Comparison of ENCODE assay signal across 15 cellular contexts in the genomic region with DNA sequence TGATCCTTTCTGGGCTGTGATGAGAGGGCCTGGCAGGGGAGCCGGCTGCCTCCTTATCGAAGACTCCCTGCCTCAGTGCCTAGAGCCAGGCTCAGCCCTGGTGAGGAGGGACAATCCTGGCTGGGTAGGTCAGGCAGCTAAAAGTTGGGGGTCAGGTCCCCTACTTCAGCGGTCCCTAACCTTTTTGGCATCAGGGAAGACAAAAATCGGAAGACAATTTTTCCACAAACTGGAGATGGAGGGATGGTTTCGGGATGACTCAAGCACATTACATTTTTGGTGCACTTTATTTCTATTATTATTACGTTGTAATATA. TPM values are rescaled to one million over a fixed set of nuclear protein-coding genes. Genes with fewer than 3 reads are reported as not detected.
DNase-seq lines count a peak whose midpoint lies in the region; ATAC-seq and TF ChIP-seq lines count a peak whose summit lies in the region.
"Had no signal": no experiment of that assay in that cellular context is flagged by ENCODE, and none has a peak within 500 bp of the region (broad histone marks: within the 10 kb centered on the region; RNA-seq: fewer than 3 reads in every experiment).

No MANE protein-coding gene starts in this region.

- H3K27ac ChIP-seq in left ventricle myocardium inferior (replicated peaks), result peak overlapping the region; percentile 92
- H3K27ac ChIP-seq in ovary, result peak overlapping the region; percentile 57 to 63
- peak overlapping the region; percentile 87 for H3K27ac ChIP-seq in upper lobe of right lung
- no peak overlapping the region for H3K27ac ChIP-seq in GM23338 (ENCODE audit: low read depth)

- TF ChIP-seq POLR2A in ovary (IDR thresholded peaks at IDR 0.05), result no peak

- H3K27me3 Mint-ChIP-seq in activated naive CD4-positive, alpha-beta T cell treated with anti-CD3 and anti-CD28 coated beads, Interleukin-2, amount 10 ng/mL, durations not matched to agents 7 days and 5 days, result no peaks in the 10 kb centered on the region
- H3K27me3 Mint-ChIP-seq in GM23338 (ENCODE audit: insufficient read depth, low read depth, poor library complexity), result peaks cover 6% of the 10 kb centered on the region
- H3K27me3 Mint-ChIP-seq: effector memory CD8-positive, alpha-beta T cell had no signal

- CTCF ChIA-PET in activated naive CD4-positive, alpha-beta T cell treated with anti-CD3 and anti-CD28 coated beads, Interleukin-2, amount 10 ng/mL, durations not matched to agents 7 days and 5 days (lab: Charles Lee), result no interaction called here

- H3K36me3 Mint-ChIP-seq in activated naive CD4-positive, alpha-beta T cell treated with anti-CD3 and anti-CD28 coated beads, Interleukin-2, amount 10 ng/mL, durations not matched to agents 7 days and 5 days, result no peaks in the 10 kb centered on the region
- H3K36me3 Mint-ChIP-seq in GM23338 (ENCODE audit: low read depth), result no peaks in the 10 kb centered on the region
- H3K36me3 Mint-ChIP-seq: activated naive CD8-positive, alpha-beta T cell treated with anti-CD3 and anti-CD28 coated beads, Interleukin-2, amount 10 ng/mL, durations not matched to agents 7 days and 5 days had no signal

- 70 to 88% (median 78%) methylated on average over 6 of the region's 6 CpGs for WGBS in ovary, 3 donors

- no peak overlapping the region for H3K4me2 ChIP-seq in GM23338

- no peak for TF ChIP-seq CTCF in left ventricle myocardium inferior (IDR thresholded peaks at IDR 0.05; ENCODE audit: borderline replicate concordance)
- TF ChIP-seq CTCF in ovary (IDR thresholded peaks at IDR 0.05), result no peak
- no peak for TF ChIP-seq CTCF in upper lobe of right lung (IDR thresholded peaks at IDR 0.05)
- no peak for TF ChIP-seq CTCF in GM23338 (conservative IDR thresholded peaks at IDR 0.05; ENCODE audit: low read depth in 2 of 2)

- H3K4me1 Mint-ChIP-seq in activated naive CD4-positive, alpha-beta T cell treated with anti-CD3 and anti-CD28 coated beads, Interleukin-2, amount 10 ng/mL, durations not matched to agents 7 days and 5 days, result no peaks in the 10 kb centered on the region
- H3K4me1 Mint-ChIP-seq in GM23338, result peaks cover 21% of the 10 kb centered on the region

- no peak overlapping the region for H3K4me3 Mint-ChIP-seq in activated naive CD4-positive, alpha-beta T cell treated with anti-CD3 and anti-CD28 coated beads, Interleukin-2, amount 10 ng/mL, durations not matched to agents 7 days and 5 days
- no peak overlapping the region for H3K4me3 Mint-ChIP-seq in GM23338
- H3K4me3 Mint-ChIP-seq: activated naive CD8-positive, alpha-beta T cell treated with anti-CD3 and anti-CD28 coated beads, Interleukin-2, amount 10 ng/mL, durations not matched to agents 7 days and 5 days; effector memory CD8-positive, alpha-beta T cell had no signal

- H3K27me3 ChIP-seq in left ventricle myocardium inferior (ENCODE audit: low read depth) (no peaks in the 10 kb centered on the region), ovary (no peaks in the 10 kb centered on the region), upper lobe of right lung (no peaks in the 10 kb centered on the region), GM23338 (ENCODE audit: insufficient read depth) (no peaks in the 10 kb centered on the region)

- no peaks in the 10 kb centered on the region for H3K9me3 ChIP-seq in left ventricle myocardium inferior (replicated peaks)
- no peaks in the 10 kb centered on the region for H3K9me3 ChIP-seq in ovary
- no peaks in the 10 kb centered on the region for H3K9me3 ChIP-seq in upper lobe of right lung
- H3K9me3 ChIP-seq: HAP-1 had no signal

- H3F3A ChIP-seq in GM23338 (replicated peaks; ENCODE audit: low read depth), result no peaks in the 10 kb centered on the region

- H3K36me3 ChIP-seq in left ventricle myocardium inferior (no peaks in the 10 kb centered on the region), ovary (no peaks in the 10 kb centered on the region), upper lobe of right lung (no peaks in the 10 kb centered on the region), GM23338 (ENCODE audit: insufficient read depth) (no peaks in the 10 kb centered on the region)
- H3K36me3 ChIP-seq: HAP-1 had no signal

- H3K4me1 ChIP-seq in left ventricle myocardium inferior (peaks cover 80% of the 10 kb centered on the region), ovary (ENCODE audit: insufficient read depth) (peaks cover 32% of the 10 kb centered on the region), upper lobe of right lung (peaks cover 70% of the 10 kb centered on the region), GM23338 (ENCODE audit: insufficient read depth) (no peaks in the 10 kb centered on the region; the same call in 1 of the 2 replicates)

- no peak for ATAC-seq in upper lobe of right lung
- ATAC-seq in GM21786 (IDR thresholded peaks at IDR 0.05; ENCODE audit: unreplicated experiment), result no peak
- no peak for ATAC-seq in GM23338
- ATAC-seq: effector memory CD8-positive, alpha-beta T cell; PC-3 had no signal

- H4K20me1 ChIP-seq in GM23338 (replicated peaks; ENCODE audit: insufficient read depth), result no peaks in the 10 kb centered on the region

- DNase-seq in activated naive CD4-positive, alpha-beta T cell treated with anti-CD3 and anti-CD28 coated beads, Interleukin-2, amount 10 ng/mL, durations not matched to agents 7 days and 5 days, result peak; percentile 3
- DNase-seq in activated naive CD4-positive, alpha-beta T cell treated with anti-CD3 and anti-CD28 coated beads, Interleukin-2, amount 50 U/mL, for 16 hours, result no peak
- DNase-seq in left ventricle myocardium inferior (no peak), ovary (peak in 3 of 5 donors; percentile 25 to 32 (median 27)), upper lobe of right lung (peak; percentile 15), GM23338 (ENCODE audit: low spot score) (no peak)
- DNase-seq in activated CD4-positive, alpha-beta T cell treated with anti-CD3 and anti-CD28 coated beads, Interleukin-2, amount 50 U/mL, for 1 hour, result no peak
- DNase-seq: 8988T; activated naive CD8-positive, alpha-beta T cell treated with anti-CD3 and anti-CD28 coated beads, Interleukin-2, amount 10 ng/mL, durations not matched to agents 7 days and 5 days; effector memory CD8-positive, alpha-beta T cell; Kasumi-1; PC-3; T-helper 2 cell had no signal

- no peaks in the 10 kb centered on the region for H3K79me2 ChIP-seq in GM23338 (replicated peaks; ENCODE audit: insufficient read depth)

- no peak overlapping the region for H2AFZ ChIP-seq in GM23338

- no peak for TF ChIP-seq EP300 in ovary (IDR thresholded peaks at IDR 0.05)

- intact Hi-C loops in left ventricle myocardium inferior (cut with micrococcal nuclease), result no loop called here
- intact Hi-C loops in ovary (cut with DNase I), result loop anchor here in 2 of 4 donors (5.0 to 10.0 kb wide), 2 partner anchors 143 to 151 kb away; a partner anchor contains a TSS
- intact Hi-C loops in upper lobe of right lung (cut with DNase I), result no loop called here

- no peaks in the 10 kb centered on the region for H3K9me3 Mint-ChIP-seq in activated naive CD4-positive, alpha-beta T cell treated with anti-CD3 and anti-CD28 coated beads, Interleukin-2, amount 10 ng/mL, durations not matched to agents 7 days and 5 days
- no peaks in the 10 kb centered on the region for H3K9me3 Mint-ChIP-seq in GM23338
- H3K9me3 Mint-ChIP-seq: activated naive CD8-positive, alpha-beta T cell treated with anti-CD3 and anti-CD28 coated beads, Interleukin-2, amount 10 ng/mL, durations not matched to agents 7 days and 5 days; effector memory CD8-positive, alpha-beta T cell had no signal

- H3K9me2 ChIP-seq in GM23338 (ENCODE audit: insufficient read depth), result no peaks in the 10 kb centered on the region

- no peak overlapping the region for H3K27ac Mint-ChIP-seq in activated naive CD4-positive, alpha-beta T cell treated with anti-CD3 and anti-CD28 coated beads, Interleukin-2, amount 10 ng/mL, durations not matched to agents 7 days and 5 days
- no peak overlapping the region for H3K27ac Mint-ChIP-seq in GM23338
- H3K27ac Mint-ChIP-seq: activated naive CD8-positive, alpha-beta T cell treated with anti-CD3 and anti-CD28 coated beads, Interleukin-2, amount 10 ng/mL, durations not matched to agents 7 days and 5 days had no signal

- H3K4me3 ChIP-seq in left ventricle myocardium inferior (no peak overlapping the region), ovary (no peak overlapping the region), upper lobe of right lung (no peak overlapping the region), GM23338 (no peak overlapping the region)
- H3K4me3 ChIP-seq: HAP-1 had no signal

TF ChIP-seq in GM23338, 12 proteins besides CTCF, POLR2A, EP300 and RAD21 (continues in another document):
- TF ChIP-seq NANOG (IDR thresholded peaks at IDR 0.05; ENCODE audit: borderline replicate concordance), result no peak

RNA-seq across cellular contexts. Expression of a gene that starts 53.1 kb away (rescaled TPM):
- total RNA-seq in left ventricle myocardium inferior (16.6 TPM), ovary (10 to 100 TPM; 12.8 to 24.4 (median 22.4) TPM), upper lobe of right lung (35.8 TPM)
- polyA plus RNA-seq in ovary (10 to 100 TPM; 12.0 to 22.2 TPM), GM23338 (2016; fragmentation: Nextera tagmentation; extraction: Ambion mirVana) (6.0 and 7.2 TPM in 2 replicates)
- total RNA-seq in GM23338 (2014; rRNA removed; shearing (Covaris generic)), result 15.0 and 16.8 TPM in 2 replicates

Comparison
In these comparisons a context has a peak if more than half of its experiments do, and no peak if none do; other contexts are left out.
1. DNase-seq: peak in activated naive CD4-positive, alpha-beta T cell treated with anti-CD3 and anti-CD28 coated beads, Interleukin-2, amount 10 ng/mL, durations not matched to agents 7 days and 5 days (single experiment), ovary (3 of 5) and upper lobe of right lung (single experiment); none in activated naive CD4-positive, alpha-beta T cell treated with anti-CD3 and anti-CD28 coated beads, Interleukin-2, amount 50 U/mL, for 16 hours (single experiment), left ventricle myocardium inferior (single experiment), activated CD4-positive, alpha-beta T cell treated with anti-CD3 and anti-CD28 coated beads, Interleukin-2, amount 50 U/mL, for 1 hour (single experiment) and GM23338 (single experiment).